Comparison of ENCODE assay signal across 8 cellular contexts in genomic region chr1:1746566-1746909, GRCh38. TPM values are rescaled to one million over a fixed set of nuclear protein-coding genes. Genes with fewer than 3 reads are reported as not detected.
DNase-seq lines count a peak whose midpoint lies in the region; ATAC-seq and TF ChIP-seq lines count a peak whose summit lies in the region.
"Not testable (repeated sequence)": the region's sequence is repeated elsewhere in the genome, so short reads cannot be mapped to it uniquely, and the experiment has no call there.

No MANE protein-coding gene starts in this region.

- not testable (repeated sequence) for H2AK5ac ChIP-seq in mesenchymal stem cell (ENCODE audit: low read length, severe bottlenecking)

- not testable (repeated sequence) for H3K79me1 ChIP-seq in mesenchymal stem cell (replicated peaks; ENCODE audit: low read length, poor library complexity, severe bottlenecking)

- H3K9me3 ChIP-seq in CD8-positive, alpha-beta T cell (ENCODE audit: low read length); mesenchymal stem cell (ENCODE audit: control insufficient read depth, low read length); spleen: not testable (repeated sequence)

- not testable (repeated sequence) for H3K4ac ChIP-seq in mesenchymal stem cell (ENCODE audit: low read depth in 1 of 2, low read length in 2 of 2)

- not testable (repeated sequence) for TF ChIP-seq CTCF in CD8-positive, alpha-beta T cell (IDR thresholded peaks at IDR 0.05); spleen (IDR thresholded peaks at IDR 0.05 in 8 of 11, conservative IDR thresholded peaks at IDR 0.05 in 3 of 11)

- peak; percentile 71 for ATAC-seq in CD8-positive, alpha-beta T cell
- ATAC-seq in GM19455 (IDR thresholded peaks at IDR 0.05; ENCODE audit: unreplicated experiment) (peak; percentile 79), HG02852 (IDR thresholded peaks at IDR 0.05; ENCODE audit: unreplicated experiment) (peak; percentile 82), HG03571 (IDR thresholded peaks at IDR 0.05; ENCODE audit: unreplicated experiment) (peak; percentile 81)
- ATAC-seq in effector memory CD8-positive, alpha-beta T cell (replicated peaks) = peak; percentile 76

- H3K4me3 Mint-ChIP-seq in CD8-positive, alpha-beta T cell = peak overlapping the region; percentile 74
- H3K4me3 Mint-ChIP-seq in activated CD4-positive, alpha-beta T cell treated with anti-CD3 and anti-CD28 coated beads, Interleukin-2, amount 10 ng/mL, durations not matched to agents 24 days and 14 days = peak overlapping the region; percentile 62
- peak overlapping the region; percentile 37 to 72 for H3K4me3 Mint-ChIP-seq in effector memory CD8-positive, alpha-beta T cell

- CTCF ChIA-PET in CD8-positive, alpha-beta T cell (lab: Charles Lee) = not testable (repeated sequence)

- no CpG with 5 or more reads among the region's 35 CpGs for WGBS in mesenchymal stem cell
- no CpG with 5 or more reads among the region's 35 CpGs for WGBS in spleen, 5 donors

- H4K91ac ChIP-seq in mesenchymal stem cell (ENCODE audit: low read length) = not testable (repeated sequence)

- not testable (repeated sequence) for TF ChIP-seq POLR2A in spleen (IDR thresholded peaks at IDR 0.05)

- H2BK120ac ChIP-seq in mesenchymal stem cell (ENCODE audit: low read depth, low read length) = not testable (repeated sequence)

- not testable (repeated sequence) for H2BK15ac ChIP-seq in mesenchymal stem cell (ENCODE audit: low read depth, poor library complexity, severe bottlenecking)

- H3K27ac Mint-ChIP-seq in CD8-positive, alpha-beta T cell; activated CD4-positive, alpha-beta T cell treated with anti-CD3 and anti-CD28 coated beads, Interleukin-2, amount 10 ng/mL, durations not matched to agents 24 days and 14 days: not testable (repeated sequence)
- peak overlapping the region; percentile 86 to 94 for H3K27ac Mint-ChIP-seq in effector memory CD8-positive, alpha-beta T cell

- H3K27me3 ChIP-seq in CD8-positive, alpha-beta T cell (ENCODE audit: insufficient read depth, low read length); mesenchymal stem cell (ENCODE audit: control insufficient read depth in 1 of 2, insufficient read depth in 1 of 2, low read length in 2 of 2); spleen (replicated peaks in 1 of 7): not testable (repeated sequence)

- not testable (repeated sequence) for H2BK12ac ChIP-seq in mesenchymal stem cell (ENCODE audit: low read length in 2 of 2)

- H3K4me2 ChIP-seq in mesenchymal stem cell (ENCODE audit: low read length, poor library complexity, severe bottlenecking) = not testable (repeated sequence)

- not testable (repeated sequence) for H3K14ac ChIP-seq in mesenchymal stem cell (ENCODE audit: low read length in 2 of 2)

- H3K4me3 ChIP-seq in CD8-positive, alpha-beta T cell (ENCODE audit: low read depth, low read length); mesenchymal stem cell (ENCODE audit: insufficient read depth in 1 of 2, low read depth in 1 of 2, low read length in 2 of 2): not testable (repeated sequence)
- peak overlapping the region in 5 of 8 donors; percentile 37 to 70 (median 45) for H3K4me3 ChIP-seq in spleen

- intact Hi-C loops in CD8-positive, alpha-beta T cell (cut with DNase I, micrococcal nuclease) = loop anchor here in 1 of 2 experiments (5.0 kb wide), 1 partner anchor 54 kb away; the partner anchor contains the start of gene SLC35E2B
- intact Hi-C loops in activated CD4-positive, alpha-beta T cell treated with anti-CD3 and anti-CD28 coated beads, Interleukin-2, amount 10 ng/mL, durations not matched to agents 24 days and 14 days (cut with micrococcal nuclease); spleen (cut with DNase I; ENCODE audit: low total_unique reads): not testable (repeated sequence)

- not testable (repeated sequence) for H2BK5ac ChIP-seq in mesenchymal stem cell (ENCODE audit: low read depth, low read length, poor library complexity, severe bottlenecking)

- not testable (repeated sequence) for H3K36me3 Mint-ChIP-seq in CD8-positive, alpha-beta T cell; activated CD4-positive, alpha-beta T cell treated with anti-CD3 and anti-CD28 coated beads, Interleukin-2, amount 10 ng/mL, durations not matched to agents 24 days and 14 days (ENCODE audit: low read depth)
- H3K36me3 Mint-ChIP-seq in effector memory CD8-positive, alpha-beta T cell (ENCODE audit: insufficient read depth) = peaks cover 13% of the 10 kb centered on the region

- H3K4me1 Mint-ChIP-seq in CD8-positive, alpha-beta T cell (ENCODE audit: low read depth); activated CD4-positive, alpha-beta T cell treated with anti-CD3 and anti-CD28 coated beads, Interleukin-2, amount 10 ng/mL, durations not matched to agents 24 days and 14 days; effector memory CD8-positive, alpha-beta T cell (ENCODE audit: low read depth in 2 of 2): not testable (repeated sequence)

- H3K18ac ChIP-seq in mesenchymal stem cell (ENCODE audit: low read depth in 1 of 2, low read length in 2 of 2) = not testable (repeated sequence)

- H3K27ac ChIP-seq in CD8-positive, alpha-beta T cell (ENCODE audit: low read depth, low read length) = peak overlapping the region; percentile 76
- not testable (repeated sequence) for H3K27ac ChIP-seq in mesenchymal stem cell (ENCODE audit: low read length, poor library complexity, severe bottlenecking)
- peak overlapping the region; percentile 72 to 97 (median 92) for H3K27ac ChIP-seq in spleen

- H3K36me3 ChIP-seq in CD8-positive, alpha-beta T cell (ENCODE audit: insufficient read depth, low read length); mesenchymal stem cell (ENCODE audit: control insufficient read depth in 1 of 2, insufficient read depth in 2 of 2, low read depth in 1 of 2, low read length in 2 of 2); spleen: not testable (repeated sequence)

- not testable (repeated sequence) for H3K23ac ChIP-seq in mesenchymal stem cell (ENCODE audit: low read length in 2 of 2)

- not testable (repeated sequence) for H3K9me3 Mint-ChIP-seq in CD8-positive, alpha-beta T cell; activated CD4-positive, alpha-beta T cell treated with anti-CD3 and anti-CD28 coated beads, Interleukin-2, amount 10 ng/mL, durations not matched to agents 24 days and 14 days; effector memory CD8-positive, alpha-beta T cell

- H2AFZ ChIP-seq in mesenchymal stem cell (ENCODE audit: low read depth, low read length) = not testable (repeated sequence)

- not testable (repeated sequence) for H4K8ac ChIP-seq in mesenchymal stem cell (ENCODE audit: low read length)

- POLR2A ChIA-PET in CD8-positive, alpha-beta T cell (lab: Charles Lee) = interaction anchor here (0.6 to 0.7 kb wide), 2 partner anchors 30 to 375 kb away, joined by 3 to 4 read pairs; no protein-coding TSS in a partner anchor

- DNase-seq in CD8-positive, alpha-beta T cell; activated CD4-positive, alpha-beta T cell treated with anti-CD3 and anti-CD28 coated beads, Interleukin-2, amount 10 ng/mL, durations not matched to agents 24 days and 14 days; effector memory CD8-positive, alpha-beta T cell; mesenchymal stem cell; spleen: not testable (repeated sequence)

- H3K27me3 Mint-ChIP-seq in CD8-positive, alpha-beta T cell (ENCODE audit: low read depth); activated CD4-positive, alpha-beta T cell treated with anti-CD3 and anti-CD28 coated beads, Interleukin-2, amount 10 ng/mL, durations not matched to agents 24 days and 14 days; effector memory CD8-positive, alpha-beta T cell: not testable (repeated sequence)

- H3K4me1 ChIP-seq in CD8-positive, alpha-beta T cell (ENCODE audit: insufficient read depth, low read length); mesenchymal stem cell (ENCODE audit: control insufficient read depth, insufficient read depth, low read depth, low read length): not testable (repeated sequence)
- peaks cover 0 to 17% (median 0%) of the 10 kb centered on the region in 6 donors for H3K4me1 ChIP-seq in spleen

- peak overlapping the region; percentile 86 for H3K9ac ChIP-seq in mesenchymal stem cell (ENCODE audit: low read length)

RNA-seq across cellular contexts. Expression of gene CDK11A, which starts 22.4 kb away (rescaled TPM):
- total RNA-seq in CD8-positive, alpha-beta T cell = 100 to 1,000 TPM; 252 to 280 TPM
- 68.3 and 70.4 TPM in 2 replicates for total RNA-seq in activated CD4-positive, alpha-beta T cell treated with anti-CD3 and anti-CD28 coated beads, Interleukin-2, amount 10 ng/mL, durations not matched to agents 24 days and 14 days
- 20.9 TPM for polyA plus RNA-seq in mesenchymal stem cell (2013, experiment 1 of 2)
- 19.3 TPM for polyA plus RNA-seq in mesenchymal stem cell (2013, experiment 2 of 2)
- 100 to 1,000 TPM in 1 of 7 donors, 10 to 100 TPM in 6; 54.2 to 101 (median 77.1) TPM for total RNA-seq in spleen
- 100 to 1,000 TPM in 1 of 3 donors, 10 to 100 TPM in 2; 29.3 to 123 (median 70.1) TPM for polyA plus RNA-seq in spleen

RNA-seq across cellular contexts. Expression of gene NADK, which starts 31.7 kb away (rescaled TPM):
- 10 to 100 TPM; 15.4 to 16.7 TPM for total RNA-seq in CD8-positive, alpha-beta T cell
- total RNA-seq in activated CD4-positive, alpha-beta T cell treated with anti-CD3 and anti-CD28 coated beads, Interleukin-2, amount 10 ng/mL, durations not matched to agents 24 days and 14 days = 91.3 and 94.5 TPM in 2 replicates
- polyA plus RNA-seq in mesenchymal stem cell (2013, experiment 1 of 2) = 42.8 TPM
- polyA plus RNA-seq in mesenchymal stem cell (2013, experiment 2 of 2) = 40.7 TPM
- total RNA-seq in spleen = 100 to 1,000 TPM; 155 to 271 (median 207) TPM
- 100 to 1,000 TPM in 1 of 3 donors, 10 to 100 TPM in 2; 62.6 to 155 (median 83.8) TPM for polyA plus RNA-seq in spleen

RNA-seq across cellular contexts. Expression of gene SLC35E2B, which starts 53.9 kb away (rescaled TPM):
- total RNA-seq in CD8-positive, alpha-beta T cell = 10 to 100 TPM; 30.0 to 32.4 TPM
- total RNA-seq in activated CD4-positive, alpha-beta T cell treated with anti-CD3 and anti-CD28 coated beads, Interleukin-2, amount 10 ng/mL, durations not matched to agents 24 days and 14 days = 40.3 and 41.5 TPM in 2 replicates
- polyA plus RNA-seq in mesenchymal stem cell (2013, experiment 1 of 2) = 29.7 TPM
- polyA plus RNA-seq in mesenchymal stem cell (2013, experiment 2 of 2) = 29.4 TPM
- total RNA-seq in spleen = 100 to 1,000 TPM in 1 of 7 donors, 10 to 100 TPM in 6; 48.3 to 105 (median 63.1) TPM
- 10 to 100 TPM; 18.3 to 26.7 (median 21.9) TPM for polyA plus RNA-seq in spleen
